In genomic region chr6:303948-304558, GRCh38 we compare ENCODE assay signal across 1 cellular context.
TF ChIP-seq lines count a peak whose summit lies in the region.

No MANE protein-coding gene starts in this region.

TF ChIP-seq in SK-N-SH, 30 proteins besides CTCF, POLR2A, EP300 and RAD21 (continued from another document):
- TF ChIP-seq REST (IDR thresholded peaks at IDR 0.05; ENCODE audit: low read depth, low read length) (no peak), MXI1 (IDR thresholded peaks at IDR 0.05; ENCODE audit: low read depth, low read length) (no peak), USF2 (IDR thresholded peaks at IDR 0.05; ENCODE audit: borderline replicate concordance, low read depth, low read length) (no peak), MAX (IDR thresholded peaks at IDR 0.05; ENCODE audit: low read depth) (no peak), RFX5 (IDR thresholded peaks at IDR 0.05; ENCODE audit: low read length) (no peak), GABPA (IDR thresholded peaks at IDR 0.05; ENCODE audit: low read depth) (no peak), POLR2AphosphoS5 (IDR thresholded peaks at IDR 0.05; ENCODE audit: low read depth, low read length) (no peak)
